22 cellular contexts compared by ENCODE assay signal in the genomic region with DNA sequence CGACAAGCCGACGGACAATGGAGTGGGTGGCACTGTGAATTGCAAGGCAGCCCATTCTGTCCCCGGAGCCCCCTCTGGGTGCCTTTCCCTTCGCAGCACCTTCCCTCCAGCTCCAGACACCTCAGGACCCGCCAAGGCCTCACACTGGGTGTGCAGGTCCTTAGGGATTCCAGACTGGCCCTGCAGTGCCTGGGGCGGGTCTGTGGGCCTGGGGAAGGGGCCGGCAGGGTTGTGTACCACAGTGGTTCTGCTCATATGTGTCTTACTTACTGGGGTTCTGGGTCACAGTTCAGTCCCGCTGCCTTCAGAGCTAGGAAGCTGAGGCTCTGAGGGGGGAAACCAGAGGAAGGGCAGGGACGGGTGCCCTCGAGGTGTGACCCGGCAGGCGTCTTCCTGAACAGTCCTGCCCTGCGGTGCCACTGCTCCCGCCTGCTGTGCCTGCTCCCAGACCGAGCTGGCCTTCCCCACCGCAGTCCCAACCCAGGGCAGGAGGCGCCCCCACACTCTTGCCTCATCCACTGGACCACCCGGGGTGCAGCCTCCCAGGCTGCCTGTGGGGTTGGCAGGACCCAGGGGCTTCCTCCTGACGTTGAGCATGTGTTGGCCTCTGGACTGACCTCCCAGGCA.
"Had no signal": no experiment of that assay in that cellular context is flagged by ENCODE, and none has a peak within 500 bp of the region (broad histone marks: within the 10 kb centered on the region; RNA-seq: fewer than 3 reads in every experiment).

No MANE protein-coding gene starts in this region.

- DNase-seq: activated CD4-positive, alpha-beta T cell treated with anti-CD3 and anti-CD28 coated beads for 1 hour; activated CD4-positive, alpha-beta T cell treated with anti-CD3 and anti-CD28 coated beads, Interleukin-2, amount 50 U/mL, for 1 hour; activated T-cell treated with anti-CD3 and anti-CD28 coated beads, Interleukin-2, amount 50 U/mL, for 1 hour; brain microvascular endothelial cell; central memory CD4-positive, alpha-beta T cell; dermis blood vessel endothelial cell; effector CD8-positive, alpha-beta T cell; erythroblast; hypothalamus; small intestine; stimulated activated CD4-positive, alpha-beta T cell treated with anti-CD3 and anti-CD28 coated beads, Interleukin-2, amount 100 ng/mL, for 24 hours; stomach; T-helper 1 cell had no signal

- H3K27me3 ChIP-seq: ascending aorta, brain microvascular endothelial cell had no signal

- FAIRE-seq: frontal cortex, small intestine, TTC549 had no signal

- H3K9me3 ChIP-seq: ascending aorta, stomach, suprapubic skin, tibial nerve had no signal

- H3K27ac ChIP-seq: brain microvascular endothelial cell, suprapubic skin had no signal

- ATAC-seq: activated naive CD4-positive, alpha-beta T cell treated with anti-CD3 and anti-CD28 coated beads, Interleukin-2, amount 50 U/mL, for 72 hours; activated T-helper 17 cell treated with anti-CD3 and anti-CD28 coated beads, Interleukin-2, amount 50 U/mL, for 72 hours; sciatic nerve; stimulated activated effector memory CD8-positive, alpha-beta T cell treated with anti-CD3 and anti-CD28 coated beads, Interleukin-12 subunit alpha, Interleukin-12 subunit beta, amount 100 ng/mL, for 72 hours had no signal

- H3K36me3 ChIP-seq: ascending aorta, brain microvascular endothelial cell, stomach, suprapubic skin, tibial nerve had no signal

- H3K4me3 ChIP-seq: ascending aorta, stomach, suprapubic skin, tibial nerve had no signal
